ENCODE assay signal across 3 cellular contexts in the genomic region with DNA sequence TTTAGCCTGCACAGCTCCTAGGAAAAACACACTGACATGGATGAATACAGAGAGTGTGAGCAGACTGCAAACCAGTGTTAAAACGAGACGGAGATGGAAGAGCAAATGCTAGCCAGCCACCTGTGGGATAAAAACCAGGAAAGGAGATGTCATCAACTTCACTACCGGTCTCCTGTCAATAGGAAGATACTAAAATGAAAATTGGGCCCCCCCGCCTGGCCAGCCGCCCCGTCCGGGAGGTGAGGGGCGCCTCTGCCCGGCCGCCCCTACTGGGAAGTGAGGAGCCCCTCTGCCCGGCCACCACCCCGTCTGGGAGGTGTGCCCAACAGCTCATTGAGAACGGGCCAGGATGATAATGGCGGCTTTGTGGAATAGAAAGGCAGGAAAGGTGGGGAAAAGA. TPM values are rescaled to one million over a fixed set of nuclear protein-coding genes. Genes with fewer than 3 reads are reported as not detected.
DNase-seq lines count a peak whose midpoint lies in the region; TF ChIP-seq lines count a peak whose summit lies in the region.
"Not testable (repeated sequence)": the region's sequence is repeated elsewhere in the genome, so short reads cannot be mapped to it uniquely, and the experiment has no call there.

No MANE protein-coding gene starts in this region.

- not testable (repeated sequence) for H3F3A ChIP-seq in neural progenitor cell (ENCODE audit: low read depth)

- H4K20me1 ChIP-seq in neural progenitor cell (ENCODE audit: low read depth): not testable (repeated sequence)

- H3K14ac ChIP-seq in mesenchymal stem cell (ENCODE audit: low read length in 2 of 2): not testable (repeated sequence)

- not testable (repeated sequence) for H3K27me3 Mint-ChIP-seq in glutamatergic neuron (ENCODE audit: unreplicated experiment); neural progenitor cell (ENCODE audit: insufficient read depth, low read depth)

- H3K4me1 ChIP-seq in mesenchymal stem cell (ENCODE audit: control insufficient read depth, insufficient read depth, low read depth, low read length); neural progenitor cell: not testable (repeated sequence)

- not testable (repeated sequence) for H2AK5ac ChIP-seq in mesenchymal stem cell (ENCODE audit: low read length, severe bottlenecking)

- H4K91ac ChIP-seq in mesenchymal stem cell (ENCODE audit: low read length): not testable (repeated sequence)

- not testable (repeated sequence) for H4K8ac ChIP-seq in mesenchymal stem cell (ENCODE audit: low read length)

- H3K79me2 ChIP-seq in neural progenitor cell (ENCODE audit: low read depth): not testable (repeated sequence)

- H2BK12ac ChIP-seq in mesenchymal stem cell (ENCODE audit: low read length in 2 of 2): not testable (repeated sequence)

- peak overlapping the region; percentile 58 for H3K4me3 Mint-ChIP-seq in glutamatergic neuron (ENCODE audit: unreplicated experiment)
- H3K4me3 Mint-ChIP-seq in neural progenitor cell: not testable (repeated sequence)

- not testable (repeated sequence) for TF ChIP-seq CTCF in glutamatergic neuron (IDR thresholded peaks at IDR 0.05; ENCODE audit: partially characterized antibody, unreplicated experiment); neural progenitor cell (IDR thresholded peaks at IDR 0.05)

- peak overlapping the region; percentile 6 for H3K27ac Mint-ChIP-seq in glutamatergic neuron (ENCODE audit: unreplicated experiment)
- peak overlapping the region; percentile 33 for H3K27ac Mint-ChIP-seq in neural progenitor cell

- 88% methylated on average over 10 of the region's 14 CpGs for WGBS in mesenchymal stem cell

- H3K9ac ChIP-seq in mesenchymal stem cell (ENCODE audit: low read length); neural progenitor cell: not testable (repeated sequence)

- H3K4me3 ChIP-seq in mesenchymal stem cell (ENCODE audit: insufficient read depth in 1 of 2, low read depth in 1 of 2, low read length in 2 of 2); neural progenitor cell: not testable (repeated sequence)

- H3K4me2 ChIP-seq in mesenchymal stem cell (ENCODE audit: low read length, poor library complexity, severe bottlenecking); neural progenitor cell: not testable (repeated sequence)

- DNase-seq in glutamatergic neuron; mesenchymal stem cell; neural progenitor cell (ENCODE audit: low spot score): not testable (repeated sequence)

- not testable (repeated sequence) for H3K4ac ChIP-seq in mesenchymal stem cell (ENCODE audit: low read depth in 1 of 2, low read length in 2 of 2)

- H3K27ac ChIP-seq in mesenchymal stem cell (ENCODE audit: low read length, poor library complexity, severe bottlenecking); neural progenitor cell: not testable (repeated sequence)

- H3K9me3 ChIP-seq in mesenchymal stem cell (ENCODE audit: control insufficient read depth, low read length); neural progenitor cell (ENCODE audit: low read depth): not testable (repeated sequence)

- H2AFZ ChIP-seq in mesenchymal stem cell (ENCODE audit: low read depth, low read length): peak overlapping the region; percentile 36
- H2AFZ ChIP-seq in neural progenitor cell (replicated peaks): not testable (repeated sequence)

- H2BK5ac ChIP-seq in mesenchymal stem cell (ENCODE audit: low read depth, low read length, poor library complexity, severe bottlenecking): not testable (repeated sequence)

- H3K23ac ChIP-seq in mesenchymal stem cell (ENCODE audit: low read length in 2 of 2): not testable (repeated sequence)

- peaks cover 11 to 23% of the 10 kb centered on the region in 2 experiments for H3K27me3 ChIP-seq in mesenchymal stem cell (ENCODE audit: control insufficient read depth in 1 of 2, insufficient read depth in 1 of 2, low read length in 2 of 2)
- H3K27me3 ChIP-seq in neural progenitor cell: not testable (repeated sequence)

- H3K9me3 Mint-ChIP-seq in glutamatergic neuron (ENCODE audit: unreplicated experiment); neural progenitor cell: not testable (repeated sequence)

- not testable (repeated sequence) for H2BK15ac ChIP-seq in mesenchymal stem cell (ENCODE audit: low read depth, poor library complexity, severe bottlenecking)

- H3K36me3 ChIP-seq in mesenchymal stem cell (ENCODE audit: control insufficient read depth in 1 of 2, insufficient read depth in 2 of 2, low read depth in 1 of 2, low read length in 2 of 2); neural progenitor cell: not testable (repeated sequence)

- H3K79me1 ChIP-seq in mesenchymal stem cell (replicated peaks; ENCODE audit: low read length, poor library complexity, severe bottlenecking): not testable (repeated sequence)

- H3K4me1 Mint-ChIP-seq in glutamatergic neuron (ENCODE audit: low read depth, unreplicated experiment): peaks cover 28% of the 10 kb centered on the region
- H3K4me1 Mint-ChIP-seq in neural progenitor cell: peaks cover 13% of the 10 kb centered on the region

- not testable (repeated sequence) for H3K36me3 Mint-ChIP-seq in glutamatergic neuron (ENCODE audit: unreplicated experiment); neural progenitor cell

- H3K18ac ChIP-seq in mesenchymal stem cell (ENCODE audit: low read depth in 1 of 2, low read length in 2 of 2): not testable (repeated sequence)

- not testable (repeated sequence) for H2BK120ac ChIP-seq in mesenchymal stem cell (ENCODE audit: low read depth, low read length)

RNA-seq across cellular contexts. Expression of gene DDX20, which starts 44.0 kb away (rescaled TPM):
- total RNA-seq in glutamatergic neuron (ENCODE audit: unreplicated experiment) (17.3 TPM), neural progenitor cell (ENCODE audit: low replicate concordance) (30.4 and 31.9 TPM in 2 replicates)
- polyA plus RNA-seq in mesenchymal stem cell (2013, experiment 1 of 2): 8.2 TPM
- 9.0 TPM for polyA plus RNA-seq in mesenchymal stem cell (2013, experiment 2 of 2)
